ENCODE assay signal across 3 cellular contexts in the genomic region with DNA sequence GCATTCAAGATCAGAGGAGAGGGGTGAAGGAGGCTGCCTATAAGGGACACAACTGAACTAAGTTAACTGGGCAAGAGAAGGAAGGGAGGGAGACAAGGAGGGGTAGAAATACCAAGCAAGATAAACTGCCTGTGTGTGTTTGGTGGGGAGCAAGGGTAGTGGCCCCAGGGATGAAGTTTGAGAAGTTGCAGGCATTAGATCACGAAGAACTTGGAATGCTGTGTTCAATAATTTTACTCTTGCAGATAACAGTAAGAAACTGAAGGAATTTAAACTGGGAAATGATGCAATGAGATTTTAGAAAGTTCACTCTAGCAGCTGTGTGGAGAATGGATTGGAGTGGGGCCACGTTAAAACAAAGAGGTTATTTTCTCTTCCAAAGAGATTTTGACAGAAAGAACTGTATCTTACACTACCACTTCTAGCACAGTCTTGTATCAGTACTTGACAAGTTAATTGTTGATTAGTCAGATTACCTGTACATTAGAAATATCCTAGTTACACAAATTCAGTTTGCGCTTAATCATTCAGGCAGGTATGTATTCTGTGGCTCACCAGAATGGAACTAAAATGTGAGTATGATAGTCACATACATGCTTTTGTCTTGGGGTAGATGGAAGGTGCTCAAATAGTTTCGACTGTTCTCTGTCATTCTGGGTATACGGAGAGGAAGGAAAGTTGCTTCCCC.
TF ChIP-seq lines count a peak whose summit lies in the region.

No MANE protein-coding gene starts in this region.

TF ChIP-seq in SK-N-SH treated with all-trans-retinoic acid at 6 μM for 48 hours, 23 proteins besides CTCF, POLR2A, EP300 and RAD21:
- peak; percentile 66 for TF ChIP-seq ISL1 (CRISPR knock-in tag; IDR thresholded peaks at IDR 0.05)
- no peak for TF ChIP-seq PPARA (CRISPR knock-in tag; IDR thresholded peaks at IDR 0.05; ENCODE audit: borderline replicate concordance)
- TF ChIP-seq, protein P1, sequence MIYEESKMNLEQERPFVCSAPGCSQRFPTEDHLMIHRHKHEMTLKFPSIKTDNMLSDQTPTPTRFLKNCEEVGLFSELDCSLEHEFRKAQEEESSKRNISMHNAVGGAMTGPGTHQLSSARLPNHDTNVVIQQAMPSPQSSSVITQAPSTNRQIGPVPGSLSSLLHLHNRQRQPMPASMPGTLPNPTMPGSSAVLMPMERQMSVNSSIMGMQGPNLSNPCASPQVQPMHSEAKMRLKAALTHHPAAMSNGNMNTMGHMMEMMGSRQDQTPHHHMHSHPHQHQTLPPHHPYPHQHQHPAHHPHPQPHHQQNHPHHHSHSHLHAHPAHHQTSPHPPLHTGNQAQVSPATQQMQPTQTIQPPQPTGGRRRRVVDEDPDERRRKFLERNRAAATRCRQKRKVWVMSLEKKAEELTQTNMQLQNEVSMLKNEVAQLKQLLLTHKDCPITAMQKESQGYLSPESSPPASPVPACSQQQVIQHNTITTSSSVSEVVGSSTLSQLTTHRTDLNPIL (CRISPR knock-in tag; IDR thresholded peaks at IDR 0.05; ENCODE audit: low read depth), result no peak; the same call in 1 of the 2 replicates
- no peak for TF ChIP-seq ARNTL (CRISPR knock-in tag; IDR thresholded peaks at IDR 0.05; ENCODE audit: borderline replicate concordance, low read depth)
- TF ChIP-seq, protein P2, sequence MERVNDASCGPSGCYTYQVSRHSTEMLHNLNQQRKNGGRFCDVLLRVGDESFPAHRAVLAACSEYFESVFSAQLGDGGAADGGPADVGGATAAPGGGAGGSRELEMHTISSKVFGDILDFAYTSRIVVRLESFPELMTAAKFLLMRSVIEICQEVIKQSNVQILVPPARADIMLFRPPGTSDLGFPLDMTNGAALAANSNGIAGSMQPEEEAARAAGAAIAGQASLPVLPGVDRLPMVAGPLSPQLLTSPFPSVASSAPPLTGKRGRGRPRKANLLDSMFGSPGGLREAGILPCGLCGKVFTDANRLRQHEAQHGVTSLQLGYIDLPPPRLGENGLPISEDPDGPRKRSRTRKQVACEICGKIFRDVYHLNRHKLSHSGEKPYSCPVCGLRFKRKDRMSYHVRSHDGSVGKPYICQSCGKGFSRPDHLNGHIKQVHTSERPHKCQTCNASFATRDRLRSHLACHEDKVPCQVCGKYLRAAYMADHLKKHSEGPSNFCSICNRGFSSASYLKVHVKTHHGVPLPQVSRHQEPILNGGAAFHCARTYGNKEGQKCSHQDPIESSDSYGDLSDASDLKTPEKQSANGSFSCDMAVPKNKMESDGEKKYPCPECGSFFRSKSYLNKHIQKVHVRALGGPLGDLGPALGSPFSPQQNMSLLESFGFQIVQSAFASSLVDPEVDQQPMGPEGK (CRISPR knock-in tag; IDR thresholded peaks at IDR 0.05; ENCODE audit: borderline replicate concordance), result peak; percentile 65; the same call in 1 of the 2 replicates

TF ChIP-seq in SK-N-SH, 30 proteins besides CTCF, POLR2A, EP300 and RAD21:
- TF ChIP-seq YY1 (IDR thresholded peaks at IDR 0.05; ENCODE audit: low read depth) (no peak), FOXJ3 (CRISPR knock-in tag; IDR thresholded peaks at IDR 0.05) (no peak), SMC3 (IDR thresholded peaks at IDR 0.05; ENCODE audit: low read depth, low read length) (no peak), MAX (IDR thresholded peaks at IDR 0.05; ENCODE audit: low read depth) (no peak), RCOR1 (IDR thresholded peaks at IDR 0.05; ENCODE audit: low read length) (no peak), MXI1 (IDR thresholded peaks at IDR 0.05; ENCODE audit: low read depth, low read length) (no peak), POLR2AphosphoS5 (IDR thresholded peaks at IDR 0.05; ENCODE audit: low read depth, low read length) (no peak), NFIC (IDR thresholded peaks at IDR 0.05; ENCODE audit: borderline replicate concordance) (no peak), RXRA (IDR thresholded peaks at IDR 0.05; ENCODE audit: borderline replicate concordance, low read depth) (no peak), MEF2A (IDR thresholded peaks at IDR 0.05; ENCODE audit: borderline replicate concordance, low read depth) (no peak), TCF12 (IDR thresholded peaks at IDR 0.05) (no peak), JUND (IDR thresholded peaks at IDR 0.05) (no peak), GABPA (IDR thresholded peaks at IDR 0.05; ENCODE audit: low read depth) (no peak), TAF1 (IDR thresholded peaks at IDR 0.05; ENCODE audit: borderline replicate concordance, low read depth, low read length) (no peak), EZH2phosphoT487 (IDR thresholded peaks at IDR 0.05; ENCODE audit: borderline replicate concordance, low read depth) (no peak), GATA2 (CRISPR knock-in tag; IDR thresholded peaks at IDR 0.05) (no peak), FOSL2 (IDR thresholded peaks at IDR 0.05; ENCODE audit: borderline replicate concordance, low read depth) (no peak)
- TF ChIP-seq, protein P3, sequence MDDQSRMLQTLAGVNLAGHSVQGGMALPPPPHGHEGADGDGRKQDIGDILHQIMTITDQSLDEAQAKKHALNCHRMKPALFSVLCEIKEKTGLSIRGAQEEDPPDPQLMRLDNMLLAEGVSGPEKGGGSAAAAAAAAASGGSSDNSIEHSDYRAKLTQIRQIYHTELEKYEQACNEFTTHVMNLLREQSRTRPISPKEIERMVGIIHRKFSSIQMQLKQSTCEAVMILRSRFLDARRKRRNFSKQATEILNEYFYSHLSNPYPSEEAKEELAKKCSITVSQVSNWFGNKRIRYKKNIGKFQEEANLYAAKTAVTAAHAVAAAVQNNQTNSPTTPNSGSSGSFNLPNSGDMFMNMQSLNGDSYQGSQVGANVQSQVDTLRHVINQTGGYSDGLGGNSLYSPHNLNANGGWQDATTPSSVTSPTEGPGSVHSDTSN (IDR thresholded peaks at IDR 0.05), result no peak
- TF ChIP-seq, protein P4, sequence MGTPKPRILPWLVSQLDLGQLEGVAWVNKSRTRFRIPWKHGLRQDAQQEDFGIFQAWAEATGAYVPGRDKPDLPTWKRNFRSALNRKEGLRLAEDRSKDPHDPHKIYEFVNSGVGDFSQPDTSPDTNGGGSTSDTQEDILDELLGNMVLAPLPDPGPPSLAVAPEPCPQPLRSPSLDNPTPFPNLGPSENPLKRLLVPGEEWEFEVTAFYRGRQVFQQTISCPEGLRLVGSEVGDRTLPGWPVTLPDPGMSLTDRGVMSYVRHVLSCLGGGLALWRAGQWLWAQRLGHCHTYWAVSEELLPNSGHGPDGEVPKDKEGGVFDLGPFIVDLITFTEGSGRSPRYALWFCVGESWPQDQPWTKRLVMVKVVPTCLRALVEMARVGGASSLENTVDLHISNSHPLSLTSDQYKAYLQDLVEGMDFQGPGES (IDR thresholded peaks at IDR 0.05; ENCODE audit: low read depth, low read length), result no peak
- TF ChIP-seq, protein P5, sequence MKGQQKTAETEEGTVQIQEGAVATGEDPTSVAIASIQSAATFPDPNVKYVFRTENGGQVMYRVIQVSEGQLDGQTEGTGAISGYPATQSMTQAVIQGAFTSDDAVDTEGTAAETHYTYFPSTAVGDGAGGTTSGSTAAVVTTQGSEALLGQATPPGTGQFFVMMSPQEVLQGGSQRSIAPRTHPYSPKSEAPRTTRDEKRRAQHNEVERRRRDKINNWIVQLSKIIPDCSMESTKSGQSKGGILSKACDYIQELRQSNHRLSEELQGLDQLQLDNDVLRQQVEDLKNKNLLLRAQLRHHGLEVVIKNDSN (IDR thresholded peaks at IDR 0.05; ENCODE audit: borderline replicate concordance, low read depth), result no peak

TF ChIP-seq in GM12878, 131 proteins besides CTCF, POLR2A, EP300 and RAD21:
- TF ChIP-seq CBFB (IDR thresholded peaks at IDR 0.05; ENCODE audit: low read depth) (no peak), ZNF687 (IDR thresholded peaks at IDR 0.05) (no peak), ZNF384 (IDR thresholded peaks at IDR 0.05; ENCODE audit: borderline replicate concordance, low read depth, low read length) (no peak), SREBF2 (IDR thresholded peaks at IDR 0.05; ENCODE audit: low read length) (no peak)
TF ChIP-seq in GM12878: peak in this region for 0.
